ENCODE assay signal across 1 cellular context in the genomic region with DNA sequence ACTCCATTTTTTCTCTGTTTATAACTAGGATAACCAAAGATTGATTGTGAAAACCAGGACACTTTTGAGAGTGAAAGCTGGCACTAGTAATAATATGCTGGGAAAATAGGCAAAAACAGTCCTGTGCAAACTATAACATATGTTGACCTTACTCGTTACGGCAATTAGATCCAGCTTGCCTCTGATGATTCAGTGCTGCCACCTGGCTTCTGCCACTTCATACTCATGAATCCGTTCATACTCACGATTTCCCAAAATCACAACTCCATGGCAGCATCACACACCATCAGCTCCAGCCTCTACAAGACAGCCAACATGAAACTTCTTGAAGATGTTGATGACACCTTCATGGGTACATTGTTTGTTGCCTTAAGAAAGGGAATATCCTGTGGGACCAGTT.
TF ChIP-seq lines count a peak whose summit lies in the region.

No MANE protein-coding gene starts in this region.

TF ChIP-seq in H1, 55 proteins besides CTCF, POLR2A, EP300 and RAD21:
- TF ChIP-seq, protein P1, sequence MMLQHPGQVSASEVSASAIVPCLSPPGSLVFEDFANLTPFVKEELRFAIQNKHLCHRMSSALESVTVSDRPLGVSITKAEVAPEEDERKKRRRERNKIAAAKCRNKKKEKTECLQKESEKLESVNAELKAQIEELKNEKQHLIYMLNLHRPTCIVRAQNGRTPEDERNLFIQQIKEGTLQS (IDR thresholded peaks at IDR 0.05; ENCODE audit: insufficient read depth, low read depth, low read length), result no peak
- TF ChIP-seq, protein P2, sequence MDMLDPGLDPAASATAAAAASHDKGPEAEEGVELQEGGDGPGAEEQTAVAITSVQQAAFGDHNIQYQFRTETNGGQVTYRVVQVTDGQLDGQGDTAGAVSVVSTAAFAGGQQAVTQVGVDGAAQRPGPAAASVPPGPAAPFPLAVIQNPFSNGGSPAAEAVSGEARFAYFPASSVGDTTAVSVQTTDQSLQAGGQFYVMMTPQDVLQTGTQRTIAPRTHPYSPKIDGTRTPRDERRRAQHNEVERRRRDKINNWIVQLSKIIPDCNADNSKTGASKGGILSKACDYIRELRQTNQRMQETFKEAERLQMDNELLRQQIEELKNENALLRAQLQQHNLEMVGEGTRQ (IDR thresholded peaks at IDR 0.05; ENCODE audit: low read length), result no peak
- no peak for TF ChIP-seq HDAC2 (IDR thresholded peaks at IDR 0.05; ENCODE audit: borderline replicate concordance in 1 of 2, low read depth in 2 of 2, low read length in 2 of 2)
- TF ChIP-seq SRF (IDR thresholded peaks at IDR 0.05; ENCODE audit: low read depth, low read length), result no peak
- TF ChIP-seq BRCA1 (IDR thresholded peaks at IDR 0.05; ENCODE audit: low read depth, low read length), result no peak
- TF ChIP-seq TAF1 (IDR thresholded peaks at IDR 0.05; ENCODE audit: low read depth, low read length), result no peak
- TF ChIP-seq TAF7 (optimal IDR thresholded peaks at IDR 0.05; ENCODE audit: borderline replicate concordance, low read depth, low read length), result no peak
- TF ChIP-seq BACH1 (IDR thresholded peaks at IDR 0.05; ENCODE audit: low read length), result no peak
- no peak for TF ChIP-seq SIN3A (conservative IDR thresholded peaks at IDR 0.05 in 1 of 2, IDR thresholded peaks at IDR 0.05 in 1 of 2; ENCODE audit: low read depth in 1 of 2, low read length in 2 of 2)
- TF ChIP-seq, protein P3, sequence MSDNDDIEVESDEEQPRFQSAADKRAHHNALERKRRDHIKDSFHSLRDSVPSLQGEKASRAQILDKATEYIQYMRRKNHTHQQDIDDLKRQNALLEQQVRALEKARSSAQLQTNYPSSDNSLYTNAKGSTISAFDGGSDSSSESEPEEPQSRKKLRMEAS (IDR thresholded peaks at IDR 0.05), result no peak
- no peak for TF ChIP-seq ZNF274 (IDR thresholded peaks at IDR 0.05; ENCODE audit: borderline replicate concordance, extremely low read depth, low read length)
